In the genomic region with DNA sequence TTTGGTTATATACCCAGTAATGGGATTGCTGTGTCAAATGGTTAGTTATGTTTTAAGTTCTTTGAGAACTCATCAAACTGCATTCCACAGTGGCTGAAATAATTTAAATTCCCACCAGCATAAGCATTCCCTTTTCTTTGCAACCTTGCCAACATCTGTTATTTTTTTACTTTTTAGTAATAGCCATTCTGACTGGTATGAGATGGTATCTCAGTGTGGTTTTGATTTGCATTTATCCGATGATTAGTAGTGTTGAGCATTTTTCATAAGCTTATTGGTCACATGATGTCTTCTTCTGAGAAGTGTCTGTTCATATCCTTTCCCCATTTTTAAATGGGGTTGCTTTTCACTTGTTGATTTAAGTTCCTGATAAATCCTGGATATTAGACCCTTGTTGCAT, we compare ENCODE assay signal across 20 cellular contexts.
DNase-seq lines count a peak whose midpoint lies in the region; ATAC-seq and TF ChIP-seq lines count a peak whose summit lies in the region.
"Had no signal": no experiment of that assay in that cellular context is flagged by ENCODE, and none has a peak within 500 bp of the region (broad histone marks: within the 10 kb centered on the region; RNA-seq: fewer than 3 reads in every experiment).

No MANE protein-coding gene starts in this region.

- POLR2A ChIA-PET in activated CD4-positive, alpha-beta memory T cell treated with anti-CD3 and anti-CD28 coated beads for 36 hours (lab: Charles Lee), result no interaction called here

- no peaks in the 10 kb centered on the region for H3K27me3 Mint-ChIP-seq in activated CD4-positive, alpha-beta memory T cell treated with anti-CD3 and anti-CD28 coated beads for 36 hours
- H3K27me3 Mint-ChIP-seq: CD4-positive, CD25-positive, alpha-beta regulatory T cell had no signal

- no peak overlapping the region for H3K4me3 Mint-ChIP-seq in activated CD4-positive, alpha-beta memory T cell treated with anti-CD3 and anti-CD28 coated beads for 36 hours
- H3K4me3 Mint-ChIP-seq: CD4-positive, CD25-positive, alpha-beta regulatory T cell had no signal

- no peak overlapping the region for H3K4me3 ChIP-seq in epithelial cell of esophagus (ENCODE audit: low read length)
- H3K4me3 ChIP-seq: A549, SK-N-MC had no signal

- no peak for TF ChIP-seq CTCF in epithelial cell of esophagus (IDR thresholded peaks at IDR 0.05; ENCODE audit: insufficient read depth, low read depth, low read length, missing control alignments)
- TF ChIP-seq CTCF in GM20000 (IDR thresholded peaks at IDR 0.05; ENCODE audit: extremely low read depth, missing control alignments), result no peak

- H3K36me3 Mint-ChIP-seq in activated CD4-positive, alpha-beta memory T cell treated with anti-CD3 and anti-CD28 coated beads for 36 hours, result no peaks in the 10 kb centered on the region
- H3K36me3 Mint-ChIP-seq: CD4-positive, CD25-positive, alpha-beta regulatory T cell had no signal

- intact Hi-C loops in activated CD4-positive, alpha-beta memory T cell treated with anti-CD3 and anti-CD28 coated beads for 36 hours (cut with micrococcal nuclease), result no loop called here

- peaks cover 20% of the 10 kb centered on the region for H3K9me3 Mint-ChIP-seq in activated CD4-positive, alpha-beta memory T cell treated with anti-CD3 and anti-CD28 coated beads for 36 hours

- CTCF ChIA-PET in activated CD4-positive, alpha-beta memory T cell treated with anti-CD3 and anti-CD28 coated beads for 36 hours (lab: Charles Lee), result no interaction called here

- DNase-seq in EH (ENCODE audit: low read depth) (peak; percentile 89), LHCN-M2 (ENCODE audit: low read depth) (peak; percentile 47), epithelial cell of esophagus (ENCODE audit: low read depth) (peak; percentile 5), iris pigment epithelial cell (ENCODE audit: low read depth) (peak; percentile 21), NCI-H1417 (lab: John Stamatoyannopoulos, UW) (no peak), GM20000 (ENCODE audit: low spot score) (no peak), left lobe of liver (ENCODE audit: low spot score) (no peak)
- DNase-seq in activated CD4-positive, alpha-beta memory T cell treated with anti-CD3 and anti-CD28 coated beads for 36 hours, result no peak
- DNase-seq: AML-193; Calu3; CD4-positive, CD25-positive, alpha-beta regulatory T cell; DMS79; GF-D8; H7; IMR-90; NCI-H2107; NCI-H774 had no signal

- H3K4me1 Mint-ChIP-seq in activated CD4-positive, alpha-beta memory T cell treated with anti-CD3 and anti-CD28 coated beads for 36 hours (ENCODE audit: low read depth), result no peaks in the 10 kb centered on the region
- H3K4me1 Mint-ChIP-seq: CD4-positive, CD25-positive, alpha-beta regulatory T cell had no signal

- H3K27ac Mint-ChIP-seq in activated CD4-positive, alpha-beta memory T cell treated with anti-CD3 and anti-CD28 coated beads for 36 hours, result no peak overlapping the region
- H3K27ac Mint-ChIP-seq: CD4-positive, CD25-positive, alpha-beta regulatory T cell had no signal

- ATAC-seq in left lobe of liver, result no peak
- ATAC-seq: A549, Right ventricle myocardium inferior had no signal

Comparison
In these comparisons a context has a peak if more than half of its experiments do, and no peak if none do; other contexts are left out.
1. DNase-seq: peak in EH (single experiment), LHCN-M2 (single experiment), epithelial cell of esophagus (single experiment) and iris pigment epithelial cell (single experiment); none in NCI-H1417 (0 of 3), GM20000 (single experiment), left lobe of liver (single experiment) and activated CD4-positive, alpha-beta memory T cell treated with anti-CD3 and anti-CD28 coated beads for 36 hours (single experiment).